14 cellular contexts compared by ENCODE assay signal in genomic region chr17:49633762-49634486, GRCh38. TPM values are rescaled to one million over a fixed set of nuclear protein-coding genes. Genes with fewer than 3 reads are reported as not detected.
DNase-seq lines count a peak whose midpoint lies in the region; ATAC-seq and TF ChIP-seq lines count a peak whose summit lies in the region.
"Had no signal": no experiment of that assay in that cellular context is flagged by ENCODE, and none has a peak within 500 bp of the region (broad histone marks: within the 10 kb centered on the region; RNA-seq: fewer than 3 reads in every experiment).

No MANE protein-coding gene starts in this region.

- H3K27ac ChIP-seq in WERI-Rb-1, result peak overlapping the region; percentile 25
- peak overlapping the region; percentile 82 for H3K27ac ChIP-seq in left ventricle myocardium inferior (replicated peaks)
- peak overlapping the region; percentile 64 for H3K27ac ChIP-seq in rectal smooth muscle tissue (ENCODE audit: low read depth, low read length)

- peak overlapping the region in 1 of 6 donors; percentile 70 for H3K27ac Mint-ChIP-seq in immature natural killer cell

- DNase-seq in G401 (ENCODE audit: low spot score) (peak; percentile 66), WERI-Rb-1 (no peak), left ventricle myocardium inferior (no peak), NK-92 (lab: John Stamatoyannopoulos, UW; ENCODE audit: unreplicated experiment) (no peak), immature natural killer cell (no peak)
- DNase-seq in activated CD8-positive, alpha-beta memory T cell treated with anti-CD3 and anti-CD28 coated beads for 24 hours, result no peak
- DNase-seq: activated CD4-positive, CD25-positive, alpha-beta regulatory T cell; activated T-cell treated with anti-CD3 and anti-CD28 coated beads, Interleukin-2, amount 50 U/mL, for 1 hour; GOT3; NCI-H1092 treated with DMSO at 0.1 percent for 48 hours; NCI-H748 treated with DMSO at 0.1 percent for 48 hours had no signal

- H3K27me3 ChIP-seq in WERI-Rb-1 (ENCODE audit: insufficient read depth, low read depth, severe bottlenecking) (no peaks in the 10 kb centered on the region), left ventricle myocardium inferior (ENCODE audit: low read depth) (no peaks in the 10 kb centered on the region), rectal smooth muscle tissue (ENCODE audit: control insufficient read depth, insufficient read depth, low read length) (no peaks in the 10 kb centered on the region)

- H3K36me3 ChIP-seq in WERI-Rb-1 (peaks cover 10% of the 10 kb centered on the region), left ventricle myocardium inferior (no peaks in the 10 kb centered on the region), rectal smooth muscle tissue (ENCODE audit: control insufficient read depth, insufficient read depth, low read length) (no peaks in the 10 kb centered on the region)

- H3K9me3 ChIP-seq in WERI-Rb-1 (ENCODE audit: severe bottlenecking) (no peaks in the 10 kb centered on the region), left ventricle myocardium inferior (replicated peaks) (no peaks in the 10 kb centered on the region)

- H3K9ac ChIP-seq in rectal smooth muscle tissue (ENCODE audit: low read length), result no peak overlapping the region

- in situ Hi-C loops in G401 (cut with HindIII; ENCODE audit: low sequenced_read_pairs), result no loop called here

- H3K4me1 ChIP-seq in left ventricle myocardium inferior, result peaks cover 98% of the 10 kb centered on the region
- H3K4me1 ChIP-seq in rectal smooth muscle tissue (ENCODE audit: control insufficient read depth, insufficient read depth, low read length), result peaks cover 42% of the 10 kb centered on the region

- intact Hi-C loops in left ventricle myocardium inferior (cut with micrococcal nuclease), result no loop called here

- no peaks in the 10 kb centered on the region for H3K9me3 Mint-ChIP-seq in immature natural killer cell

- ATAC-seq in HG03469 (IDR thresholded peaks at IDR 0.05; ENCODE audit: unreplicated experiment), result no peak

- H3K36me3 Mint-ChIP-seq in immature natural killer cell, result peaks cover 0 to 3% (median 0%) of the 10 kb centered on the region in 3 donors

- no peak overlapping the region for H3K4me3 Mint-ChIP-seq in immature natural killer cell

- TF ChIP-seq CTCF in WERI-Rb-1 (IDR thresholded peaks at IDR 0.05; ENCODE audit: low read depth, low read length) (no peak), left ventricle myocardium inferior (IDR thresholded peaks at IDR 0.05; ENCODE audit: borderline replicate concordance) (no peak)

- H3K4me3 ChIP-seq in WERI-Rb-1 (ENCODE audit: low read depth, low read length) (no peak overlapping the region), left ventricle myocardium inferior (peak overlapping the region; percentile 24), rectal smooth muscle tissue (ENCODE audit: low read length) (no peak overlapping the region)

- H3K27me3 Mint-ChIP-seq in immature natural killer cell (ENCODE audit: low read depth in 3 of 3), result peaks cover 0 to 2% (median 0%) of the 10 kb centered on the region in 3 donors

- H3K4me1 Mint-ChIP-seq in immature natural killer cell, result peaks cover 16 to 49% of the 10 kb centered on the region in 2 donors

RNA-seq across cellular contexts. Expression of gene SPOP, which starts 44.0 kb away (rescaled TPM):
- 158 and 200 TPM in 2 replicates for total RNA-seq in G401 (2014; rRNA removed; shearing (Covaris generic))
- total RNA-seq in left ventricle myocardium inferior, result 66.9 TPM
- 100 to 1,000 TPM in 2 of 3 donors, 10 to 100 TPM in 1; 64.9 to 180 (median 105) TPM for polyA plus RNA-seq in immature natural killer cell

RNA-seq across cellular contexts. Expression of gene NXPH3, which starts 58.3 kb away (rescaled TPM):
- 93.4 and 111 TPM in 2 replicates for total RNA-seq in G401 (2014; rRNA removed; shearing (Covaris generic))
- 4.0 TPM for total RNA-seq in left ventricle myocardium inferior
- polyA plus RNA-seq in immature natural killer cell, result not detected
- total RNA-seq: HT-29 had no signal

Comparison
In these comparisons a context has a peak if more than half of its experiments do, and no peak if none do; other contexts are left out.
1. H3K27ac ChIP-seq: peak in every context shown above with its lines; median percentile 82 in left ventricle myocardium inferior; 64 in rectal smooth muscle tissue; 25 in WERI-Rb-1.
2. RNA of gene NXPH3, which starts 58.3 kb away (total RNA-seq): 93.4 to 111 TPM in G401; 4.0 TPM in left ventricle myocardium inferior (single experiment); every median in the first group is over 10 times any median in the second.